8 cellular contexts compared by ENCODE assay signal in genomic region chr10:101829561-101830315, GRCh38. TPM values are rescaled to one million over a fixed set of nuclear protein-coding genes. Genes with fewer than 3 reads are reported as not detected.
DNase-seq lines count a peak whose midpoint lies in the region; ATAC-seq, FAIRE-seq and TF ChIP-seq lines count a peak whose summit lies in the region.

No MANE protein-coding gene starts in this region.

- 61% methylated on average over 22 of the region's 31 CpGs for WGBS in mesenchymal stem cell

- peak overlapping the region; percentile 60 to 74 for H3K4me3 ChIP-seq in mesenchymal stem cell (ENCODE audit: insufficient read depth in 1 of 2, low read depth in 1 of 2, low read length in 2 of 2)

- peak; percentile 7 for ATAC-seq in HG03442 (IDR thresholded peaks at IDR 0.05; ENCODE audit: unreplicated experiment)
- peak; percentile 40 for ATAC-seq in activated B cell treated with CpG ODN at 0.5 μM for 24 hours (ENCODE audit: low read depth)

- H3K79me1 ChIP-seq in mesenchymal stem cell (replicated peaks; ENCODE audit: low read length, poor library complexity, severe bottlenecking): peaks cover 6% of the 10 kb centered on the region

- peak overlapping the region; percentile 97 for H3K27ac Mint-ChIP-seq in activated B cell treated with CpG ODN at 0.5 μM for 24 hours

- H3K9me3 Mint-ChIP-seq in activated B cell treated with CpG ODN at 0.5 μM for 24 hours: no peaks in the 10 kb centered on the region

- H3K27ac ChIP-seq in cingulate gyrus (ENCODE audit: low read depth, low read length): peak overlapping the region; percentile 57
- H3K27ac ChIP-seq in mesenchymal stem cell (ENCODE audit: low read length, poor library complexity, severe bottlenecking): no peak overlapping the region

- TF ChIP-seq CTCF in activated B cell treated with CpG ODN at 0.5 μM for 24 hours (IDR thresholded peaks at IDR 0.05): no peak

- H3K18ac ChIP-seq in mesenchymal stem cell (ENCODE audit: low read depth in 1 of 2, low read length in 2 of 2): peak overlapping the region; percentile 67 to 76

- H3K4me1 Mint-ChIP-seq in activated B cell treated with CpG ODN at 0.5 μM for 24 hours: peaks cover 37% of the 10 kb centered on the region

- peak overlapping the region; percentile 86 to 92 for H2BK12ac ChIP-seq in mesenchymal stem cell (ENCODE audit: low read length in 2 of 2)

- H2BK5ac ChIP-seq in mesenchymal stem cell (ENCODE audit: low read depth, low read length, poor library complexity, severe bottlenecking): no peak overlapping the region

- peak overlapping the region; percentile 75 for H4K8ac ChIP-seq in mesenchymal stem cell (ENCODE audit: low read length)

- H3K36me3 Mint-ChIP-seq in activated B cell treated with CpG ODN at 0.5 μM for 24 hours (ENCODE audit: low read depth): peaks cover 2% of the 10 kb centered on the region

- intact Hi-C loops in activated B cell treated with CpG ODN at 0.5 μM for 24 hours (cut with micrococcal nuclease): loop anchor here (1.0 to 5.0 kb wide), 3 partner anchors 11 to 832 kb away; partner anchors contain the start of genes LZTS2 and OGA

- H3K36me3 ChIP-seq in mesenchymal stem cell (ENCODE audit: control insufficient read depth in 1 of 2, insufficient read depth in 2 of 2, low read depth in 1 of 2, low read length in 2 of 2): peaks cover 10 to 25% of the 10 kb centered on the region in 2 experiments

- CTCF ChIA-PET in activated B cell treated with CpG ODN at 0.5 μM for 24 hours (lab: Charles Lee): no interaction called here

- H3K27me3 Mint-ChIP-seq in activated B cell treated with CpG ODN at 0.5 μM for 24 hours: no peaks in the 10 kb centered on the region

- peak overlapping the region in 1 of 2 experiments; percentile 38 for H3K14ac ChIP-seq in mesenchymal stem cell (ENCODE audit: low read length in 2 of 2)

- H4K91ac ChIP-seq in mesenchymal stem cell (ENCODE audit: low read length): peak overlapping the region; percentile 53

- no peak for FAIRE-seq in frontal cortex (lab: Jason Lieb, UNC)

- no peaks in the 10 kb centered on the region for H3K27me3 ChIP-seq in mesenchymal stem cell (ENCODE audit: control insufficient read depth in 1 of 2, insufficient read depth in 1 of 2, low read length in 2 of 2)

- H2BK15ac ChIP-seq in mesenchymal stem cell (ENCODE audit: low read depth, poor library complexity, severe bottlenecking): peak overlapping the region; percentile 57

- peak overlapping the region; percentile 51 for H2AFZ ChIP-seq in mesenchymal stem cell (ENCODE audit: low read depth, low read length)

- H3K9me3 ChIP-seq in mesenchymal stem cell (ENCODE audit: control insufficient read depth, low read length): no peaks in the 10 kb centered on the region

- peak; percentile 65 for DNase-seq in GM19240 (ENCODE audit: insufficient read length, low spot score)
- DNase-seq in activated B cell treated with CpG ODN at 0.5 μM for 24 hours: peak; percentile 73
- no peak for DNase-seq in mesenchymal stem cell
- peak; percentile 68 for DNase-seq in stimulated activated naive CD4-positive, alpha-beta T cell treated with Interleukin-2 at 50 U/mL for 16 hours (lab: John Stamatoyannopoulos, UW)
- DNase-seq in NK-92 treated with Interleukin-12 subunit alpha and Interleukin-12 subunit beta, amount 100 ng/mL, for 24 hours (lab: John Stamatoyannopoulos, UW): no peak
- no peak for DNase-seq in frontal cortex (ENCODE audit: low spot score in 2 of 2)

- POLR2A ChIA-PET in activated B cell treated with CpG ODN at 0.5 μM for 24 hours (lab: Charles Lee): interaction anchor here (0.5 to 6.2 kb wide), 10 partner anchors 11 to 821 kb away, joined by 3 to 96 read pairs (median 3); partner anchors contain the start of genes CUEDC2, NPM3 and OGA

- H3K4ac ChIP-seq in mesenchymal stem cell (ENCODE audit: low read depth in 1 of 2, low read length in 2 of 2): peak overlapping the region in 1 of 2 experiments; percentile 37

- peak overlapping the region; percentile 92 for H3K4me2 ChIP-seq in mesenchymal stem cell (ENCODE audit: low read length, poor library complexity, severe bottlenecking)

- no peak overlapping the region for H3K23ac ChIP-seq in mesenchymal stem cell (ENCODE audit: low read length in 2 of 2)

- H3K4me3 Mint-ChIP-seq in activated B cell treated with CpG ODN at 0.5 μM for 24 hours: peak overlapping the region; percentile 80

- peak overlapping the region; percentile 62 for H3K9ac ChIP-seq in mesenchymal stem cell (ENCODE audit: low read length)

- H2BK120ac ChIP-seq in mesenchymal stem cell (ENCODE audit: low read depth, low read length): no peak overlapping the region

- H3K4me1 ChIP-seq in mesenchymal stem cell (ENCODE audit: control insufficient read depth, insufficient read depth, low read depth, low read length): peaks cover 17% of the 10 kb centered on the region

- no peak overlapping the region for H2AK5ac ChIP-seq in mesenchymal stem cell (ENCODE audit: low read length, severe bottlenecking)

RNA-seq across cellular contexts. Expression of gene OGA, which starts 11.5 kb away (rescaled TPM):
- total RNA-seq in activated B cell treated with CpG ODN at 0.5 μM for 24 hours (209 and 271 TPM in 2 replicates), frontal cortex (407 TPM)
- 40.9 TPM for polyA plus RNA-seq in mesenchymal stem cell (2013, experiment 1 of 2)
- polyA plus RNA-seq in mesenchymal stem cell (2013, experiment 2 of 2): 39.4 TPM

RNA-seq across cellular contexts. Expression of gene KCNIP2, which starts 13.9 kb away (rescaled TPM):
- total RNA-seq in activated B cell treated with CpG ODN at 0.5 μM for 24 hours (7.0 and 7.1 TPM in 2 replicates), frontal cortex (12.6 TPM)
- 0.25 TPM for polyA plus RNA-seq in mesenchymal stem cell (2013, experiment 1 of 2)
- 0.23 TPM for polyA plus RNA-seq in mesenchymal stem cell (2013, experiment 2 of 2)

RNA-seq across cellular contexts. Expression of gene NPM3, which starts 46.5 kb away (rescaled TPM):
- total RNA-seq in activated B cell treated with CpG ODN at 0.5 μM for 24 hours: 48.1 and 60.7 TPM in 2 replicates
- polyA plus RNA-seq in mesenchymal stem cell (2013, experiment 1 of 2): 35.4 TPM
- polyA plus RNA-seq in mesenchymal stem cell (2013, experiment 2 of 2): 33.5 TPM
- 53.4 TPM for total RNA-seq in frontal cortex

RNA-seq across cellular contexts. Expression of gene FGF8, which starts 53.8 kb away (rescaled TPM):
- total RNA-seq in activated B cell treated with CpG ODN at 0.5 μM for 24 hours (not detected in 2 replicates), frontal cortex (not detected)
- not detected for polyA plus RNA-seq in mesenchymal stem cell (2013, experiment 1 of 2)
- polyA plus RNA-seq in mesenchymal stem cell (2013, experiment 2 of 2): not detected

Comparison
In these comparisons a context has a peak if more than half of its experiments do, and no peak if none do; other contexts are left out.
1. DNase-seq: peak in GM19240 (single experiment), activated B cell treated with CpG ODN at 0.5 μM for 24 hours (single experiment) and stimulated activated naive CD4-positive, alpha-beta T cell treated with Interleukin-2 at 50 U/mL for 16 hours (single experiment); none in mesenchymal stem cell (single experiment), NK-92 treated with Interleukin-12 subunit alpha and Interleukin-12 subunit beta, amount 100 ng/mL, for 24 hours (single experiment) and frontal cortex (0 of 2).